ENCODE assay signal across 8 cellular contexts in genomic region chr15:79164043-79164442, GRCh38.
"Had no signal": no experiment of that assay in that cellular context is flagged by ENCODE, and none has a peak within 500 bp of the region (broad histone marks: within the 10 kb centered on the region; RNA-seq: fewer than 3 reads in every experiment).

No MANE protein-coding gene starts in this region.

- H3K9me3 Mint-ChIP-seq: GM23338 had no signal

- H3K4me3 ChIP-seq: GM23338, K562 had no signal

- H3K4me3 Mint-ChIP-seq: GM23338, H9 had no signal

- DNase-seq: H9, HCEC 1CT, IMR-90 had no signal

- H3K4me2 ChIP-seq: GM23338 had no signal

- H3K27ac ChIP-seq: HL-60 had no signal

- H3K27ac Mint-ChIP-seq: GM23338 had no signal

- FAIRE-seq: H1, H54, K562 had no signal

- H2AFZ ChIP-seq: GM23338 had no signal

- ATAC-seq: GM23338, K562 had no signal
